In the genomic region with DNA sequence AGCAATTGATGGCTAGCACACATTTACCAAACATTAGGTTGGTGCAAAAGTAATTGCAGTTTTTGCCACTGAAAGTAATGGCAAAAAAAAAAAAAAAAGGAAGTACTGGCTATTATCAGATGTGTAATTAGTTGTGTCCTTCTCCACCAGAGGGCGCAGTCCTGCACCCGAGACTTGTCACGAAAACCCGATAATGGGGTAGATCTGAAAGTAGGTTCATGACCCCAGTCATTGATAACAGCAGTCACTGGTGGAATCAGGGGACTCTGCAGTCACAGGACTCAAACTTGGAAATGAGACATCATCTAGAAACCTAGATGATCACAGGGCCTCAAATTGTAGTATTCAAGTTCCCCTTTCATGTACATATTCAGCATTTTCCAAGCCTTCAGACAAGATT, we compare ENCODE assay signal across 8 cellular contexts. TPM values are rescaled to one million over a fixed set of nuclear protein-coding genes. Genes with fewer than 3 reads are reported as not detected.
DNase-seq lines count a peak whose midpoint lies in the region; ATAC-seq and TF ChIP-seq lines count a peak whose summit lies in the region.

No MANE protein-coding gene starts in this region.

- DNase-seq in G401 (ENCODE audit: low spot score) = peak; percentile 10
- peak; percentile 64 for DNase-seq in GM23248
- DNase-seq in NCI-H1092 (lab: John Stamatoyannopoulos, UW) = peak; percentile 0
- peak; percentile 57 for DNase-seq in WERI-Rb-1
- peak; percentile 35 to 41 for DNase-seq in central memory CD8-positive, alpha-beta T cell (ENCODE audit: low spot score in 2 of 2)
- DNase-seq in lung microvascular endothelial cell (ENCODE audit: low read depth in 2 of 2) = peak; percentile 67 to 72
- peak; percentile 36 to 57 for DNase-seq in stimulated activated CD8-positive, alpha-beta memory T cell treated with anti-CD3 and anti-CD28 coated beads, Interleukin-7, amount 100 ng/mL, for 4 hours (ENCODE audit: low read depth in 2 of 2)
- no peak for DNase-seq in amniotic stem cell (lab: John Stamatoyannopoulos, UW)

- H3K36me3 ChIP-seq in GM23248 (ENCODE audit: low read depth) (no peaks in the 10 kb centered on the region), WERI-Rb-1 (no peaks in the 10 kb centered on the region)

- no peak overlapping the region for H3K27ac Mint-ChIP-seq in central memory CD8-positive, alpha-beta T cell (ENCODE audit: low read depth)

- no peak overlapping the region for H3K4me3 ChIP-seq in GM23248
- no peak overlapping the region for H3K4me3 ChIP-seq in WERI-Rb-1 (ENCODE audit: low read depth, low read length)

- WGBS in GM23248 (ENCODE audit: low coverage in 1 of 2, low lambda C conversion rate in 2 of 2, missing lambda C conversion rate in 2 of 2), 2 experiments = 0% methylated on average over 4 of the region's 4 CpGs

- H3K27me3 Mint-ChIP-seq in central memory CD8-positive, alpha-beta T cell = no peaks in the 10 kb centered on the region

- no peaks in the 10 kb centered on the region for H4K20me1 ChIP-seq in GM23248 (ENCODE audit: insufficient read depth)

- no peaks in the 10 kb centered on the region for H3K27me3 ChIP-seq in GM23248 (replicated peaks; ENCODE audit: insufficient read depth)
- peaks cover 8% of the 10 kb centered on the region for H3K27me3 ChIP-seq in WERI-Rb-1 (ENCODE audit: insufficient read depth, low read depth, severe bottlenecking)

- H3K4me3 Mint-ChIP-seq in central memory CD8-positive, alpha-beta T cell = no peak overlapping the region

- peak; percentile 53 for TF ChIP-seq CTCF in WERI-Rb-1 (IDR thresholded peaks at IDR 0.05; ENCODE audit: low read depth, low read length)

- peaks cover 11% of the 10 kb centered on the region; the same call in 1 of the 2 replicates for H3K4me1 ChIP-seq in GM23248 (ENCODE audit: insufficient read depth)

- no peak overlapping the region for H2AFZ ChIP-seq in GM23248

- no peaks in the 10 kb centered on the region for H3K79me2 ChIP-seq in GM23248 (ENCODE audit: insufficient read depth)

- no peaks in the 10 kb centered on the region for H3K36me3 Mint-ChIP-seq in central memory CD8-positive, alpha-beta T cell (ENCODE audit: insufficient read depth)

- no peak for ATAC-seq in central memory CD8-positive, alpha-beta T cell (replicated peaks; ENCODE audit: extremely low read depth, poor library complexity, severe bottlenecking)

- no peak overlapping the region for H3K4me2 ChIP-seq in GM23248 (ENCODE audit: unreplicated experiment)

- H3K4me1 Mint-ChIP-seq in central memory CD8-positive, alpha-beta T cell = no peaks in the 10 kb centered on the region

- no peaks in the 10 kb centered on the region for H3K9me2 ChIP-seq in GM23248 (ENCODE audit: insufficient read depth)

- no peaks in the 10 kb centered on the region for H3K9me3 ChIP-seq in GM23248 (ENCODE audit: low read depth)
- H3K9me3 ChIP-seq in WERI-Rb-1 (ENCODE audit: severe bottlenecking) = no peaks in the 10 kb centered on the region

- H3K27ac ChIP-seq in GM23248 = no peak overlapping the region
- no peak overlapping the region for H3K27ac ChIP-seq in WERI-Rb-1

- H3K9ac ChIP-seq in GM23248 = no peak overlapping the region

- in situ Hi-C loops in G401 (cut with HindIII; ENCODE audit: low sequenced_read_pairs) (no loop called here), GM23248 (cut with MboI) (no loop called here)

- peaks cover 5% of the 10 kb centered on the region for H3F3A ChIP-seq in GM23248 (ENCODE audit: insufficient read depth)

- H3K9me3 Mint-ChIP-seq in central memory CD8-positive, alpha-beta T cell = no peaks in the 10 kb centered on the region

RNA-seq across cellular contexts. Expression of gene ACOT9, which starts 13.1 kb away (rescaled TPM):
- total RNA-seq in G401 (2014; rRNA removed; shearing (Covaris generic)) = 58.6 and 79.3 TPM in 2 replicates
- 67.2 and 85.2 TPM in 2 replicates for total RNA-seq in GM23248 (2014; rRNA removed; shearing (Covaris generic))
- polyA plus RNA-seq in GM23248 (2016; fragmentation: Nextera tagmentation; extraction: Ambion mirVana) = 62.5 and 66.7 TPM in 2 replicates
- 54.6 and 61.0 TPM in 2 replicates for total RNA-seq in lung microvascular endothelial cell

RNA-seq across cellular contexts. Expression of gene SAT1, which starts 26.8 kb away (rescaled TPM):
- 466 and 512 TPM in 2 replicates for total RNA-seq in G401 (2014; rRNA removed; shearing (Covaris generic))
- 168 and 171 TPM in 2 replicates for total RNA-seq in GM23248 (2014; rRNA removed; shearing (Covaris generic))
- 223 and 245 TPM in 2 replicates for polyA plus RNA-seq in GM23248 (2016; fragmentation: Nextera tagmentation; extraction: Ambion mirVana)
- total RNA-seq in lung microvascular endothelial cell = 85.7 and 147 TPM in 2 replicates
